In genomic region chr1:7398982-7399381, GRCh38 we compare ENCODE assay signal across 25 cellular contexts.
"Had no signal": no experiment of that assay in that cellular context is flagged by ENCODE, and none has a peak within 500 bp of the region (broad histone marks: within the 10 kb centered on the region; RNA-seq: fewer than 3 reads in every experiment).

No MANE protein-coding gene starts in this region.

- H3K27ac ChIP-seq: adrenal gland, ascending aorta, brain microvascular endothelial cell, colonic mucosa, dorsolateral prefrontal cortex, esophagus squamous epithelium, gastroesophageal sphincter, heart left ventricle, left ventricle myocardium inferior, neutrophil, ovary, prostate gland, right atrium auricular region, thyroid gland, upper lobe of right lung had no signal

- H3K36me3 ChIP-seq: adrenal gland, ascending aorta, brain microvascular endothelial cell, colonic mucosa, esophagus squamous epithelium, gastroesophageal sphincter, heart left ventricle, left ventricle myocardium inferior, neutrophil, ovary, prostate gland, right atrium auricular region, thyroid gland, upper lobe of right lung had no signal

- DNase-seq: activated B cell treated with CpG ODN at 0.5 μM for 24 hours; activated CD4-positive, alpha-beta T cell treated with anti-CD3 and anti-CD28 coated beads for 36 hours; activated CD4-positive, alpha-beta T cell treated with anti-CD3 and anti-CD28 coated beads, Interleukin-2, amount 50 U/mL, for 48 hours; activated CD8-positive, alpha-beta memory T cell treated with anti-CD3 and anti-CD28 coated beads, Interleukin-2, amount 50 U/mL, for 48 hours; activated naive CD4-positive, alpha-beta T cell; activated T-cell treated with anti-CD3 and anti-CD28 coated beads, Interleukin-2, amount 50 U/mL, for 4 hours; adrenal gland; brain microvascular endothelial cell; central memory CD4-positive, alpha-beta T cell; colonic mucosa; dorsolateral prefrontal cortex; esophagus squamous epithelium; heart left ventricle; left ventricle myocardium inferior; ovary; stimulated activated CD4-positive, alpha-beta T cell treated with anti-CD3 and anti-CD28 coated beads, Interleukin-4, amount 100 ng/mL, for 4 hours; substantia nigra; T-helper 1 cell; thyroid gland; upper lobe of right lung had no signal

- H3K27me3 ChIP-seq: adrenal gland, ascending aorta, brain microvascular endothelial cell, colonic mucosa, dorsolateral prefrontal cortex, gastroesophageal sphincter, heart left ventricle, neutrophil, ovary, right atrium auricular region, thyroid gland, upper lobe of right lung had no signal

- H3K4me3 ChIP-seq: adrenal gland, ascending aorta, colonic mucosa, dorsolateral prefrontal cortex, esophagus squamous epithelium, gastroesophageal sphincter, heart left ventricle, left ventricle myocardium inferior, ovary, prostate gland, right atrium auricular region, thyroid gland, upper lobe of right lung had no signal

- H3K4me1 ChIP-seq: adrenal gland, ascending aorta, colonic mucosa, heart left ventricle, left ventricle myocardium inferior, prostate gland, right atrium auricular region, thyroid gland, upper lobe of right lung had no signal

- H3K9me3 ChIP-seq: adrenal gland, neutrophil, ovary, prostate gland, thyroid gland, upper lobe of right lung had no signal

- ATAC-seq: activated CD4-positive, alpha-beta T cell treated with anti-CD3 and anti-CD28 coated beads for 36 hours; activated T-cell treated with anti-CD3 and anti-CD28 coated beads, Interleukin-2, amount 50 U/mL, for 4 hours; gastroesophageal sphincter; heart left ventricle; upper lobe of right lung had no signal
